In the genomic region with DNA sequence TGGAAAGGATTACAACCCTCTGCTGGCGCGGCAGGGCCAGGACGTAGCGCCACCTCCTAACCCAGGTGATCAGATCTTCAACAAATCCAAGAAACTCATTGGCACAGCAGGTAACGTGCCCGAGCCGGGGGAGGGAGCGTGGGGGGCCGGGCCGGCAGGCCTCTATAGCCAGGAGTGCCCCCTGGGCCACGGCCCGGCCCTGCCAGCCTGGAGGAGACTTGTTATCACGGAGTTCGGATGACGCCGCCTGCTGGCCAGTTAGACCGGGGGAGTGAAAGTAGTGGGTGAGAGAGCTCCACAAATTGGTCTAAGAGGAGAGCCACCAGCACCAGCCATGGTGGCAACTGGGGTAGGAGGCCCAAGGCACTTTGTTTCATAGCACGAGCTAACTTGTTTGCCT, we compare ENCODE assay signal across 22 cellular contexts. TPM values are rescaled to one million over a fixed set of nuclear protein-coding genes. Genes with fewer than 3 reads are reported as not detected.
DNase-seq lines count a peak whose midpoint lies in the region; ATAC-seq, FAIRE-seq and TF ChIP-seq lines count a peak whose summit lies in the region.
"Had no signal": no experiment of that assay in that cellular context is flagged by ENCODE, and none has a peak within 500 bp of the region (broad histone marks: within the 10 kb centered on the region; RNA-seq: fewer than 3 reads in every experiment).

No MANE protein-coding gene starts in this region.

- H4K20me1 ChIP-seq in K562 (replicated peaks; ENCODE audit: control insufficient read depth, insufficient read depth, low read length) = 0 out of 2 replicates have a peak, but pooled peaks cover 7% of the 10 kb centered on the region

- H3K9me3 ChIP-seq in A549 = no peaks in the 10 kb centered on the region
- no peaks in the 10 kb centered on the region for H3K9me3 ChIP-seq in K562 (replicated peaks; ENCODE audit: control insufficient read depth, insufficient read depth, low read depth, low read length)
- H3K9me3 ChIP-seq in heart left ventricle = no peaks in the 10 kb centered on the region
- H3K9me3 ChIP-seq: adrenal gland, vagina had no signal

- peak overlapping the region in 1 of 2 experiments; percentile 47; a peak in 1 of 4 replicates for H3K9ac ChIP-seq in K562 (ENCODE audit: insufficient read depth in 1 of 2, low read depth in 2 of 2, low read length in 2 of 2)

- no peak for TF ChIP-seq EP300 in A549 (IDR thresholded peaks at IDR 0.05)
- TF ChIP-seq EP300 in K562 (IDR thresholded peaks at IDR 0.05; ENCODE audit: low read length) = no peak

- no peaks in the 10 kb centered on the region for H3K27me3 ChIP-seq in H7 (ENCODE audit: control insufficient read depth, insufficient read depth, low read length)
- H3K27me3 ChIP-seq in K562 (ENCODE audit: control insufficient read depth in 2 of 2, insufficient read depth in 2 of 2, low read length in 2 of 2) = no peaks in the 10 kb centered on the region
- no peaks in the 10 kb centered on the region for H3K27me3 ChIP-seq in heart left ventricle
- H3K27me3 ChIP-seq: adrenal gland, vagina had no signal

- no TSS peak for BruUV-seq in K562 (replicated peaks; lab: Mats Ljungman, UMichigan)

- H3K4me1 ChIP-seq in A549 (peaks cover 21% of the 10 kb centered on the region), K562 (replicated peaks in 1 of 2; ENCODE audit: control insufficient read depth in 2 of 2, insufficient read depth in 2 of 2, low read length in 2 of 2) (peaks cover 28 to 50% of the 10 kb centered on the region in 2 experiments), heart left ventricle (peaks cover 0 to 24% (median 11%) of the 10 kb centered on the region in 12 donors)

- H3K9me1 ChIP-seq in K562 (ENCODE audit: control insufficient read depth, insufficient read depth, low read length) = no peaks in the 10 kb centered on the region

- no peak for TF ChIP-seq POLR2A in A549 (IDR thresholded peaks at IDR 0.05; ENCODE audit: low read length)
- no peak for TF ChIP-seq POLR2A in K562 (conservative IDR thresholded peaks at IDR 0.05)
- TF ChIP-seq POLR2A in heart left ventricle (IDR thresholded peaks at IDR 0.05) = no peak

- no peak overlapping the region for H3K4me3 ChIP-seq in A549
- H3K4me3 ChIP-seq in H7 (ENCODE audit: insufficient read depth, low read depth, low read length) = no peak overlapping the region
- H3K4me3 ChIP-seq in K562 = no peak overlapping the region
- H3K4me3 ChIP-seq in heart left ventricle = no peak overlapping the region
- H3K4me3 ChIP-seq: adrenal gland, vagina had no signal

- FAIRE-seq in A549 (lab: Jason Lieb, UNC) (no peak), K562 (lab: Jason Lieb, UNC) (no peak)
- FAIRE-seq: D721Med had no signal

- in situ Hi-C loops in K562 (cut with MboI) = loop anchor here (5.0 kb wide), 1 partner anchor 182 kb away; no protein-coding TSS in a partner anchor

- H3K27ac ChIP-seq in A549 (no peak overlapping the region), K562 (ENCODE audit: extremely low read depth, low read depth, low read length) (no peak overlapping the region), heart left ventricle (no peak overlapping the region)
- H3K27ac ChIP-seq: adrenal gland, vagina had no signal

- TF ChIP-seq CTCF in A549 (IDR thresholded peaks at IDR 0.05) = peak; percentile 40
- peak in 2 of 3 experiments; percentile 19 to 32; a peak in 1 of 6 replicates for TF ChIP-seq CTCF in K562 (IDR thresholded peaks at IDR 0.05 in 2 of 3, conservative IDR thresholded peaks at IDR 0.05 in 1 of 3; ENCODE audit: insufficient read depth in 2 of 3, low read depth in 1 of 3, low read length in 3 of 3)
- no peak for TF ChIP-seq CTCF in heart left ventricle (IDR thresholded peaks at IDR 0.05)

- DNase-seq in A549 (ENCODE audit: low read depth in 1 of 2, low spot score in 1 of 2) (peak; percentile 50 to 58), H7 (peak; percentile 96), K562 (ENCODE audit: extremely low read depth in 1 of 4, low spot score in 3 of 4) (no peak), islet precursor cell (peak; percentile 77), cerebellum (ENCODE audit: low spot score) (no peak), Kasumi-1 (lab: John Stamatoyannopoulos, UW) (no peak), glomerular visceral epithelial cell (ENCODE audit: extremely low spot score) (no peak), heart left ventricle (no peak)
- DNase-seq: activated B cell treated with CpG ODN at 0.5 μM for 24 hours; activated CD8-positive, alpha-beta memory T cell treated with anti-CD3 and anti-CD28 coated beads for 24 hours; AML-193; cortex of kidney; left ventricle myocardium superior; naive thymus-derived CD8-positive, alpha-beta T cell; NCI-H2029 treated with DMSO at 0.1 percent for 48 hours; NCI-H69; stimulated activated naive CD8-positive, alpha-beta T cell treated with anti-CD3 and anti-CD28 coated beads, Interleukin-15, amount 100 ng/mL, for 72 hours; T-helper 1 cell had no signal

- TF ChIP-seq RAD21 in A549 (conservative IDR thresholded peaks at IDR 0.05 in 1 of 2, IDR thresholded peaks at IDR 0.05 in 1 of 2) (0 out of 5 replicates have a peak, but pooled peaks of 1 of the 2 experiments have one; percentile 13), K562 (CRISPR knock-in tag; conservative IDR thresholded peaks at IDR 0.05 in 1 of 2, IDR thresholded peaks at IDR 0.05 in 1 of 2) (no peak)

- POLR2A ChIA-PET in A549 (lab: Yijun Ruan, JAX) (no interaction called here), K562 (lab: Yijun Ruan, JAX) (interaction anchor here (0.6 to 1.5 kb wide), 8 partner anchors 9 to 258 kb away, joined by 3 to 5 read pairs (median 3); partner anchors contain the start of gene TRIM54)

- 77% methylated on average over 18 of the region's 18 CpGs for WGBS in A549 (ENCODE audit: missing lambda C conversion rate)
- 85% methylated on average over 18 of the region's 18 CpGs for WGBS in K562 (ENCODE audit: insufficient coverage, low coverage, missing lambda C conversion rate)
- WGBS in heart left ventricle, 4 donors = 79 to 88% (median 85%) methylated on average over 17 to 18 of the region's 18 CpGs

- intact Hi-C loops in K562 (cut with micrococcal nuclease) = no loop called here
- intact Hi-C loops in heart left ventricle (cut with DNase I) = no loop called here

- CTCF ChIA-PET in A549 (lab: Yijun Ruan, JAX) = interaction anchor here (0.7 to 7.6 kb wide), 12 partner anchors 8 to 182 kb away, joined by 3 to 65 read pairs (median 6); partner anchors contain the start of genes DPYSL5 and TMEM214
- CTCF ChIA-PET in K562 (lab: Yijun Ruan, JAX; ENCODE audit: low intra/inter-chr PET ratio) = no interaction called here

- H3K4me2 ChIP-seq in A549 = no peak overlapping the region
- H3K4me2 ChIP-seq in K562 (ENCODE audit: insufficient read depth, low read length) = no peak overlapping the region

- H2AFZ ChIP-seq in K562 (ENCODE audit: low read depth, low read length) = no peak overlapping the region

- peaks cover 17% of the 10 kb centered on the region for H3K79me2 ChIP-seq in K562 (ENCODE audit: control insufficient read depth, insufficient read depth, low read length)

- ATAC-seq in A549 = peak; percentile 9 to 76; a peak in 3 of 6 replicates
- no peak for ATAC-seq in K562
- ATAC-seq in heart left ventricle = no peak
- ATAC-seq: esophagus mucosa; left ventricle myocardium superior; naive thymus-derived CD8-positive, alpha-beta T cell had no signal

- no peaks in the 10 kb centered on the region for H3K36me3 ChIP-seq in H7 (replicated peaks; ENCODE audit: control insufficient read depth, insufficient read depth, low read length)
- H3K36me3 ChIP-seq in K562 (ENCODE audit: control insufficient read depth, insufficient read depth, low read length) = peaks cover 75% of the 10 kb centered on the region
- H3K36me3 ChIP-seq in heart left ventricle = peaks cover 0 to 55% (median 42%) of the 10 kb centered on the region in 9 donors

RNA-seq across cellular contexts. Expression of gene TMEM214, which starts 8.6 kb away (rescaled TPM):
- 74.9 and 106 TPM in 2 replicates for polyA plus RNA-seq in A549 (2011; rRNA removed)
- 68.1 and 87.1 TPM in 2 replicates for polyA plus RNA-seq in A549 (2012; cell fraction: cytosol; rRNA removed)
- polyA plus RNA-seq in A549 (2012; cell fraction: nucleus; rRNA removed) = 190 and 235 TPM in 2 replicates
- polyA plus RNA-seq in A549 (2017; fragmentation: RNase III; extraction: RNeasy Plus Mini Kit Qiagen cat#74134 plus additional on column Dnase treatment) = 48.1 to 57.0 TPM (median 54.3 TPM) in 3 replicates
- 178 and 203 TPM in 2 replicates for polyA minus RNA-seq in A549 (2011; rRNA and poly(A)+ RNA removed)
- 46.5 and 46.6 TPM in 2 replicates for total RNA-seq in H7 (2014; rRNA removed; shearing (Covaris generic))
- total RNA-seq in K562 (2011; cell fraction: chromatin; rRNA removed; ENCODE audit: low replicate concordance) = 364 and 807 TPM in 2 replicates
- total RNA-seq in K562 (2011; cell fraction: nucleolus; rRNA removed) = 428 and 514 TPM in 2 replicates
- total RNA-seq in K562 (2011; cell fraction: nucleoplasm; rRNA removed) = 376 and 406 TPM in 2 replicates
- total RNA-seq in K562 (2014; rRNA removed) = 18.9 and 23.7 TPM in 2 replicates
- total RNA-seq in K562 (2014; rRNA removed; fragmentation: Illumina TruSeq; extraction: Trizol) = 31.0 and 34.3 TPM in 2 replicates
- 44.0 and 44.1 TPM in 2 replicates for total RNA-seq in K562 (2015; rRNA removed; fragmentation: Illumina TruSeq; extraction: Trizol)
- total RNA-seq in K562 (2021) = 78.5 and 79.6 TPM in 2 replicates
- polyA plus RNA-seq in K562 (2011; rRNA removed) = 52.9 and 143 TPM in 2 replicates
- 146 and 165 TPM in 2 replicates for polyA plus RNA-seq in K562 (2011; cell fraction: cytosol; rRNA removed)
- polyA plus RNA-seq in K562 (2011; cell fraction: nucleus; rRNA removed) = 466 and 543 TPM in 2 replicates
- polyA plus RNA-seq in K562 (2012) = 57.3 and 151 TPM in 2 replicates
- polyA plus RNA-seq in K562 (2014; fragmentation: Illumina TruSeq; extraction: Trizol) = 76.9 and 81.4 TPM in 2 replicates
- polyA plus RNA-seq in K562 (2014; fragmentation: Nextera tagmentation; extraction: Ambion mirVana) = 10 to 100 TPM; 11.4 to 14.8 TPM
- 55.0 and 58.0 TPM in 2 replicates for polyA plus RNA-seq in K562 (2014; rRNA removed)
- polyA minus RNA-seq in K562 (2011; rRNA and poly(A)+ RNA removed) = 123 TPM in 2 replicates
- 96.4 and 118 TPM in 2 replicates for polyA minus RNA-seq in K562 (2011; cell fraction: cytosol; rRNA and poly(A)+ RNA removed)
- polyA minus RNA-seq in K562 (2011; cell fraction: nucleus; rRNA and poly(A)+ RNA removed) = 142 and 264 TPM in 2 replicates
- total RNA-seq in cerebellum = 18.8 TPM
- total RNA-seq in heart left ventricle = 10 to 100 TPM; 18.3 to 58.0 (median 31.6) TPM
- 10 to 100 TPM; 27.4 to 57.0 TPM for polyA plus RNA-seq in heart left ventricle

RNA-seq across cellular contexts. Expression of gene AGBL5, which starts 27.3 kb away (rescaled TPM):
- polyA plus RNA-seq in A549 (2011; rRNA removed) (48.3 and 52.7 TPM in 2 replicates), A549 (2017; fragmentation: RNase III; extraction: RNeasy Plus Mini Kit Qiagen cat#74134 plus additional on column Dnase treatment) (25.5 to 28.3 TPM (median 26.1 TPM) in 3 replicates), K562 (2011; rRNA removed) (48.3 and 52.7 TPM in 2 replicates), K562 (2014; fragmentation: Illumina TruSeq; extraction: Trizol) (49.5 and 52.3 TPM in 2 replicates), K562 (2014; fragmentation: Nextera tagmentation; extraction: Ambion mirVana) (1 to 10 TPM; 3.3 to 6.3 TPM), K562 (2014; rRNA removed) (24.9 and 33.8 TPM in 2 replicates), heart left ventricle (1 to 10 TPM; 4.5 to 7.9 TPM)
- polyA plus RNA-seq in A549 (2012; cell fraction: cytosol; rRNA removed) = 34.6 and 40.5 TPM in 2 replicates
- 24.6 and 27.4 TPM in 2 replicates for polyA plus RNA-seq in A549 (2012; cell fraction: nucleus; rRNA removed)
- 71.9 and 86.3 TPM in 2 replicates for polyA minus RNA-seq in A549 (2011; rRNA and poly(A)+ RNA removed)
- total RNA-seq in H7 (2014; rRNA removed; shearing (Covaris generic)) = 45.4 and 46.7 TPM in 2 replicates
- 40.2 and 80.6 TPM in 2 replicates for total RNA-seq in K562 (2011; cell fraction: chromatin; rRNA removed; ENCODE audit: low replicate concordance)
- 34.5 and 47.0 TPM in 2 replicates for total RNA-seq in K562 (2011; cell fraction: nucleolus; rRNA removed)
- 34.2 and 36.7 TPM in 2 replicates for total RNA-seq in K562 (2011; cell fraction: nucleoplasm; rRNA removed)
- total RNA-seq in K562 (2014; rRNA removed) (26.2 and 30.3 TPM in 2 replicates), K562 (2014; rRNA removed; fragmentation: Illumina TruSeq; extraction: Trizol) (25.8 and 26.4 TPM in 2 replicates), K562 (2015; rRNA removed; fragmentation: Illumina TruSeq; extraction: Trizol) (28.7 and 29.1 TPM in 2 replicates), K562 (2021) (37.6 and 40.3 TPM in 2 replicates), cerebellum (20.1 TPM), heart left ventricle (10 to 100 TPM in 4 of 9 donors, 1 to 10 TPM in 5; 4.9 to 12.5 (median 9.9) TPM)
- polyA plus RNA-seq in K562 (2011; cell fraction: cytosol; rRNA removed) = 61.4 and 68.7 TPM in 2 replicates
- 59.7 and 61.5 TPM in 2 replicates for polyA plus RNA-seq in K562 (2011; cell fraction: nucleus; rRNA removed)
- polyA plus RNA-seq in K562 (2012) = 33.2 and 62.0 TPM in 2 replicates
- polyA minus RNA-seq in K562 (2011; rRNA and poly(A)+ RNA removed) = 42.1 and 50.9 TPM in 2 replicates
- 22.4 and 26.2 TPM in 2 replicates for polyA minus RNA-seq in K562 (2011; cell fraction: cytosol; rRNA and poly(A)+ RNA removed)
- 20.7 and 27.2 TPM in 2 replicates for polyA minus RNA-seq in K562 (2011; cell fraction: nucleus; rRNA and poly(A)+ RNA removed)

RNA-seq across cellular contexts. Expression of gene OST4, which starts 47.3 kb away (rescaled TPM):
- polyA plus RNA-seq in A549 (2011; rRNA removed) (392 and 408 TPM in 2 replicates), A549 (2017; fragmentation: RNase III; extraction: RNeasy Plus Mini Kit Qiagen cat#74134 plus additional on column Dnase treatment) (809 to 921 TPM (median 880 TPM) in 3 replicates), K562 (2011; rRNA removed) (328 and 435 TPM in 2 replicates), K562 (2014; fragmentation: Illumina TruSeq; extraction: Trizol) (503 and 545 TPM in 2 replicates), K562 (2014; fragmentation: Nextera tagmentation; extraction: Ambion mirVana) (1,000 to 10,000 TPM; 1,144 to 1,155 TPM), K562 (2014; rRNA removed) (355 and 369 TPM in 2 replicates), heart left ventricle (100 to 1,000 TPM; 335 to 517 TPM)
- 1,186 and 1,481 TPM in 2 replicates for polyA plus RNA-seq in A549 (2012; cell fraction: cytosol; rRNA removed)
- polyA plus RNA-seq in A549 (2012; cell fraction: nucleus; rRNA removed) = 205 and 365 TPM in 2 replicates
- 242 and 355 TPM in 2 replicates for polyA minus RNA-seq in A549 (2011; rRNA and poly(A)+ RNA removed)
- 197 and 228 TPM in 2 replicates for total RNA-seq in H7 (2014; rRNA removed; shearing (Covaris generic))
- total RNA-seq in K562 (2011; cell fraction: chromatin; rRNA removed; ENCODE audit: low replicate concordance) = 32.9 and 75.2 TPM in 2 replicates
- total RNA-seq in K562 (2011; cell fraction: nucleolus; rRNA removed) = 76.6 and 92.2 TPM in 2 replicates
- total RNA-seq in K562 (2011; cell fraction: nucleoplasm; rRNA removed) = 88.9 and 136 TPM in 2 replicates
- total RNA-seq in K562 (2014; rRNA removed) (186 and 199 TPM in 2 replicates), K562 (2014; rRNA removed; fragmentation: Illumina TruSeq; extraction: Trizol) (263 and 292 TPM in 2 replicates), K562 (2015; rRNA removed; fragmentation: Illumina TruSeq; extraction: Trizol) (335 and 366 TPM in 2 replicates), K562 (2021) (239 and 266 TPM in 2 replicates), cerebellum (118 TPM), heart left ventricle (100 to 1,000 TPM; 215 to 466 (median 343) TPM)
- 794 and 995 TPM in 2 replicates for polyA plus RNA-seq in K562 (2011; cell fraction: cytosol; rRNA removed)
- 204 and 270 TPM in 2 replicates for polyA plus RNA-seq in K562 (2011; cell fraction: nucleus; rRNA removed)
- 363 and 494 TPM in 2 replicates for polyA plus RNA-seq in K562 (2012)
- polyA minus RNA-seq in K562 (2011; rRNA and poly(A)+ RNA removed) = 170 and 193 TPM in 2 replicates
- 371 and 384 TPM in 2 replicates for polyA minus RNA-seq in K562 (2011; cell fraction: cytosol; rRNA and poly(A)+ RNA removed)
- 63.4 and 99.5 TPM in 2 replicates for polyA minus RNA-seq in K562 (2011; cell fraction: nucleus; rRNA and poly(A)+ RNA removed)

RNA-seq across cellular contexts. Expression of gene MAPRE3, which starts 53.8 kb away (rescaled TPM):
- polyA plus RNA-seq in A549 (2011; rRNA removed) (12.0 and 12.1 TPM in 2 replicates), A549 (2017; fragmentation: RNase III; extraction: RNeasy Plus Mini Kit Qiagen cat#74134 plus additional on column Dnase treatment) (19.3 to 21.8 TPM (median 21.5 TPM) in 3 replicates), K562 (2011; rRNA removed) (25.5 and 53.9 TPM in 2 replicates), K562 (2014; fragmentation: Illumina TruSeq; extraction: Trizol) (30.4 and 32.8 TPM in 2 replicates), K562 (2014; fragmentation: Nextera tagmentation; extraction: Ambion mirVana) (1 to 10 TPM in 1 of 2 experiments, under 1 TPM in 1; 0.70 to 1.1 TPM), K562 (2014; rRNA removed) (32.3 and 43.2 TPM in 2 replicates), heart left ventricle (10 to 100 TPM; 28.7 to 65.0 TPM)
- 9.5 and 11.3 TPM in 2 replicates for polyA plus RNA-seq in A549 (2012; cell fraction: cytosol; rRNA removed)
- 21.3 and 23.4 TPM in 2 replicates for polyA plus RNA-seq in A549 (2012; cell fraction: nucleus; rRNA removed)
- polyA minus RNA-seq in A549 (2011; rRNA and poly(A)+ RNA removed) = 8.9 and 10.4 TPM in 2 replicates
- total RNA-seq in H7 (2014; rRNA removed; shearing (Covaris generic)) = 0.42 and 1.6 TPM in 2 replicates
- total RNA-seq in K562 (2011; cell fraction: chromatin; rRNA removed; ENCODE audit: low replicate concordance) = 103 and 194 TPM in 2 replicates
- 85.6 and 90.0 TPM in 2 replicates for total RNA-seq in K562 (2011; cell fraction: nucleolus; rRNA removed)
- 95.6 and 105 TPM in 2 replicates for total RNA-seq in K562 (2011; cell fraction: nucleoplasm; rRNA removed)
- total RNA-seq in K562 (2014; rRNA removed) (12.6 and 16.8 TPM in 2 replicates), K562 (2014; rRNA removed; fragmentation: Illumina TruSeq; extraction: Trizol) (10.0 and 10.8 TPM in 2 replicates), K562 (2015; rRNA removed; fragmentation: Illumina TruSeq; extraction: Trizol) (11.6 and 12.6 TPM in 2 replicates), K562 (2021) (26.7 and 29.8 TPM in 2 replicates), cerebellum (20.8 TPM), heart left ventricle (10 to 100 TPM; 27.4 to 55.2 (median 42.3) TPM)
- 28.1 and 37.8 TPM in 2 replicates for polyA plus RNA-seq in K562 (2011; cell fraction: cytosol; rRNA removed)
- 274 and 277 TPM in 2 replicates for polyA plus RNA-seq in K562 (2011; cell fraction: nucleus; rRNA removed)
- polyA plus RNA-seq in K562 (2012) = 33.7 and 73.6 TPM in 2 replicates
- 17.6 and 23.6 TPM in 2 replicates for polyA minus RNA-seq in K562 (2011; rRNA and poly(A)+ RNA removed)
- polyA minus RNA-seq in K562 (2011; cell fraction: cytosol; rRNA and poly(A)+ RNA removed) = 11.7 and 21.4 TPM in 2 replicates
- 20.3 and 37.2 TPM in 2 replicates for polyA minus RNA-seq in K562 (2011; cell fraction: nucleus; rRNA and poly(A)+ RNA removed)

RNA-seq across cellular contexts. Expression of gene EMILIN1, which starts 54.2 kb away (rescaled TPM):
- polyA plus RNA-seq in A549 (2011; rRNA removed) (0.13 TPM in 2 replicates), A549 (2017; fragmentation: RNase III; extraction: RNeasy Plus Mini Kit Qiagen cat#74134 plus additional on column Dnase treatment) (0.46 to 0.51 TPM (median 0.49 TPM) in 3 replicates), K562 (2011; rRNA removed) (0.24 and 0.43 TPM in 2 replicates), K562 (2014; fragmentation: Illumina TruSeq; extraction: Trizol) (0.06 and 0.37 TPM in 2 replicates), K562 (2014; fragmentation: Nextera tagmentation; extraction: Ambion mirVana) (not detected), K562 (2014; rRNA removed) (0.94 and 1.1 TPM in 2 replicates), heart left ventricle (10 to 100 TPM; 21.0 to 31.2 TPM)
- polyA plus RNA-seq in A549 (2012; cell fraction: cytosol; rRNA removed) = 0.49 and 0.52 TPM in 2 replicates
- 0.91 and 0.96 TPM in 2 replicates for polyA plus RNA-seq in A549 (2012; cell fraction: nucleus; rRNA removed)
- 0.24 TPM in 1 of 2 replicates, not detected in the other for polyA minus RNA-seq in A549 (2011; rRNA and poly(A)+ RNA removed)
- total RNA-seq in H7 (2014; rRNA removed; shearing (Covaris generic)) = 5.1 and 5.8 TPM in 2 replicates
- total RNA-seq in K562 (2011; cell fraction: chromatin; rRNA removed; ENCODE audit: low replicate concordance) = 0.26 and 1.00 TPM in 2 replicates
- 1.6 and 2.0 TPM in 2 replicates for total RNA-seq in K562 (2011; cell fraction: nucleolus; rRNA removed)
- 0.51 and 0.61 TPM in 2 replicates for total RNA-seq in K562 (2011; cell fraction: nucleoplasm; rRNA removed)
- total RNA-seq in K562 (2014; rRNA removed) (2.2 and 2.7 TPM in 2 replicates), K562 (2014; rRNA removed; fragmentation: Illumina TruSeq; extraction: Trizol) (0.04 TPM in 1 of 2 replicates, not detected in the other), K562 (2015; rRNA removed; fragmentation: Illumina TruSeq; extraction: Trizol) (0.54 and 0.75 TPM in 2 replicates), K562 (2021) (1.0 and 1.5 TPM in 2 replicates), cerebellum (2.4 TPM), heart left ventricle (10 to 100 TPM in 8 of 9 donors, 1 to 10 TPM in 1; 7.5 to 76.9 (median 16.3) TPM)
- 0.63 and 1.3 TPM in 2 replicates for polyA plus RNA-seq in K562 (2011; cell fraction: cytosol; rRNA removed)
- polyA plus RNA-seq in K562 (2011; cell fraction: nucleus; rRNA removed) = 1.1 and 2.4 TPM in 2 replicates
- polyA plus RNA-seq in K562 (2012) = 1.1 and 1.7 TPM in 2 replicates
- polyA minus RNA-seq in K562 (2011; rRNA and poly(A)+ RNA removed) = 0.12 and 0.25 TPM in 2 replicates
- polyA minus RNA-seq in K562 (2011; cell fraction: cytosol; rRNA and poly(A)+ RNA removed) = 0.46 and 0.67 TPM in 2 replicates
- polyA minus RNA-seq in K562 (2011; cell fraction: nucleus; rRNA and poly(A)+ RNA removed) = 0.78 and 0.94 TPM in 2 replicates

Comparison
In these comparisons a context has a peak if more than half of its experiments do, and no peak if none do; other contexts are left out.
1. ATAC-seq: peak in A549 (2 of 2); none in K562 (single experiment) and heart left ventricle (0 of 4).
2. DNase-seq: peak in A549 (2 of 2), H7 (single experiment) and islet precursor cell (single experiment); none in K562 (0 of 4), cerebellum (single experiment), Kasumi-1 (0 of 2), glomerular visceral epithelial cell (single experiment) and heart left ventricle (0 of 5).
3. CTCF ChIP-seq: peak in A549 (single experiment) and K562 (2 of 3); none in heart left ventricle (0 of 12).
4. Of the 35 proteins assayed by ChIP-seq in both K562 and A549: peak only in K562: none; only in A549: SMC3; in both: CTCF; in neither: 32; mixed calls (peak in some experiments, not most) for 1.